In the genomic region with DNA sequence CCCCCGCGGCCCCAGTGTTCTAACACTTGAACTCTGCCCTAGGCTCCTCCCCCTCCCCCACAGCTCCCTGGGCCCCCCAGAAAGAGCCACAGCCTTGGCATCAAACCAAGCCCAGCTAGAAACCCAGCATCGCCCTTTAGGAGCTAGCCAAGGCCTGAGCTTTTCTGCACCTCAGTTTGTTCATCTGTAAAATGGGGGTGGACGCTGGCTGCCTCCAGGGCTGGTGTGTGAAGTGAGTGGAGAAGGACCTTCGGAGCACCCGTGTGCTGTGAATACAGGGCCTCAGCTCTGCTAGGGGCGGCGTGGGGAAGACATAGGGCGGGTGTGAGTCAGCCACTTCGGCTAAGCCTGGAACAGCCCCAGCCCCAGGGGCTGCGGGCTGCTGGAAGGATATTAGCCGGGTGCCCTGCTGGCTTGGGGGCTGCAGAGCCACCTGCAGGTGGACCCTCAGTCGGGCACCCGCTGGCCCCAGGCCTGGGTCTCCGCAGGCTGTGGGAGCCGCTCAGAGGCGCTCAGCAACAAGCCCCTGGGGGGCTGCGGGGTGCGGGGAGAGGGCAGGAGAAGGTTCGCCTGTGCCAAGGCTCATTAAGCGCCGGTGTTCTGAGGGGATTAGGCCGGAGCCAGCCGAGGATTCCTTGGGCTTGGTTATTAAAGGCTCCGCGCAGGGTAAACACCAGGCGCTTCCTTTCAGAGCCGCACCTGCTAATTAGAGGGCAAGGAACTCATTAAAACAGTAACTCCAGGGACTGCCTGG, we compare ENCODE assay signal across 12 cellular contexts.
DNase-seq lines count a peak whose midpoint lies in the region; ATAC-seq, FAIRE-seq and TF ChIP-seq lines count a peak whose summit lies in the region.
"Had no signal": no experiment of that assay in that cellular context is flagged by ENCODE, and none has a peak within 500 bp of the region (broad histone marks: within the 10 kb centered on the region; RNA-seq: fewer than 3 reads in every experiment).

No MANE protein-coding gene starts in this region.

- no peak for ATAC-seq in GM21528 (IDR thresholded peaks at IDR 0.05; ENCODE audit: low FRiP score, unreplicated experiment)

- H3K27ac ChIP-seq in SJCRH30 = peak overlapping the region; percentile 83
- no peak overlapping the region for H3K27ac ChIP-seq in kidney (ENCODE audit: low read depth in 2 of 2, low read length in 2 of 2)

- H3K4me1 ChIP-seq in SJCRH30 (peaks cover 19% of the 10 kb centered on the region), kidney (ENCODE audit: control insufficient read depth in 1 of 2, insufficient read depth in 1 of 2, low read depth in 1 of 2, low read length in 2 of 2) (peaks cover 11 to 21% of the 10 kb centered on the region in 2 donors)

- FAIRE-seq in kidney (lab: Jason Lieb, UNC) = no peak

- H3K9ac ChIP-seq in kidney (ENCODE audit: low read length in 2 of 2) = no peak overlapping the region

- no peaks in the 10 kb centered on the region for H3K27me3 ChIP-seq in SJCRH30

- intact Hi-C loops in kidney (cut with DNase I) = no loop called here
- intact Hi-C loops in cardiac septum (cut with DNase I) = no loop called here

- H3K9me3 ChIP-seq in SJCRH30 (replicated peaks) = no peaks in the 10 kb centered on the region
- H3K9me3 ChIP-seq in kidney (ENCODE audit: control insufficient read depth in 1 of 2, low read length in 2 of 2) = no peaks in the 10 kb centered on the region

- H3K36me3 ChIP-seq in SJCRH30 (no peaks in the 10 kb centered on the region), kidney (ENCODE audit: control insufficient read depth in 1 of 2, insufficient read depth in 2 of 2, low read length in 2 of 2) (no peaks in the 10 kb centered on the region)

- TF ChIP-seq CTCF in kidney (IDR thresholded peaks at IDR 0.05; ENCODE audit: borderline replicate concordance, extremely low read depth, insufficient read depth) = no peak

- H3K4me3 ChIP-seq in SJCRH30 (peak overlapping the region; percentile 38; the same call in 1 of the 2 replicates), kidney (ENCODE audit: low read length in 2 of 2) (no peak overlapping the region)
- H3K4me3 ChIP-seq: skin epidermis had no signal

- DNase-seq in DMS153 (lab: John Stamatoyannopoulos, UW) = peak; percentile 78
- DNase-seq in NAMALWA (ENCODE audit: low spot score) = peak; percentile 53
- DNase-seq in SJCRH30 = peak; percentile 55 to 67
- peak; percentile 76 for DNase-seq in kidney
- no peak for DNase-seq in SIG-M5 (lab: John Stamatoyannopoulos, UW)
- no peak for DNase-seq in cardiac septum (ENCODE audit: low spot score)
- DNase-seq in SIG-M5 treated with dmso at 0.1 percent for 504 hours (lab: John Stamatoyannopoulos, UW; ENCODE audit: unreplicated experiment) = no peak
- DNase-seq: activated T-cell treated with anti-CD3 and anti-CD28 coated beads for 4 hours; Calu3; effector CD8-positive, alpha-beta T cell had no signal

Comparison
In these comparisons a context has a peak if more than half of its experiments do, and no peak if none do; other contexts are left out.
1. DNase-seq: peak in DMS153 (single experiment), NAMALWA (single experiment), SJCRH30 (2 of 2) and kidney (single experiment); none in SIG-M5 (single experiment), cardiac septum (single experiment) and SIG-M5 treated with dmso at 0.1 percent for 504 hours (single experiment).